ENCODE assay signal across 8 cellular contexts in the genomic region with DNA sequence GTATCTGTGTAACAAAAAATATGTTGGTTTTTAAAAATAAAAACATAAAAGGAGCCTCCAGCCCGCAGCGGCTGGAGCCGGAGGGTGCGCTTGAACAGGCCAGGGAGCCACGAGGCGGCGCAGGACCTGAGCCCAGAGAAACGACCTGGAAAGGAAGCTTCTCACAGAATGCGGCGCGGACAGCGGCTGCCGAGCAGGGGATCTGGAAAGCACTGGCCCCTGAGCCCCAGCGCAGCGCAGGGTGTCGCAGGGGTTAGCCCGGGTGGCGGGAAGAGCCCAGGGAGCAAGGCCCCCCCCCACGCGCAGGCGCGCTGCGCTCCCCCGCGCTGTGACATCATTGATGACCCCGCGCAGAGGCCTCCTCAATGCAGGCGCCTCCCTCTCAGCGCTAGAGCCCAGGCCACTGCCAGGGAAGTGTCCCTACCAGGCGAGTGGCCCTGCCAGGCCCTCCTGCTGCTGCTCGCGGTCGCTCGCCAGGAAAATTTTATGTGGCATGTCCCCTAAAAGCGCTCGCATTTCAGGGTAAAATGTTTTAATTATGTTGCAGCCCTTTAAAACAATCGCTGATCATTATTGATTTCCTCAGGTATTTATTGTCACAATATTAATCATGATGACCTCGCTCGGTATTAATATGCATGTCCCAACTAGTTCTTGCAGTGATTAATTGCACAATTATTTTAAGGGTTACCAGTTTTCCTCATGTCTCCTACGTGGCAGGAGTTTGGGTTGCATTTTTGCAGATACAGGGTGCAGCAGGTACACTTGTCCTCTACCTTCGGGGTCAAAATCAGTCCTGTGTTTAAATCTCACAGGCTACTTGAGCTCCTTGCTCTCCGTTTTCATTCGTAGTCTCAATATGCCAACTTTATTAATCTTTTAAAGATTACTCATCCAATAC.
DNase-seq lines count a peak whose midpoint lies in the region; ATAC-seq and TF ChIP-seq lines count a peak whose summit lies in the region.

No MANE protein-coding gene starts in this region.

- H3K4me3 ChIP-seq in mammary epithelial cell (replicated peaks in 1 of 3; ENCODE audit: insufficient read depth in 1 of 3, low read depth in 2 of 3, low read length in 3 of 3) (peak overlapping the region; percentile 58 to 72 (median 64)), iPS-20b (ENCODE audit: low read length) (peak overlapping the region; percentile 55), skeletal muscle tissue (ENCODE audit: low read length in 3 of 3) (peak overlapping the region; percentile 71 to 76 (median 72))

- TF ChIP-seq CTCF in HFFc6 (IDR thresholded peaks at IDR 0.05) (peak; percentile 73), WTC11 (IDR thresholded peaks at IDR 0.05) (no peak), mammary epithelial cell (conservative IDR thresholded peaks at IDR 0.05 in 1 of 2, IDR thresholded peaks at IDR 0.05 in 1 of 2; ENCODE audit: extremely low read depth in 1 of 2, insufficient read depth in 1 of 2, low read depth in 1 of 2, low read length in 2 of 2) (peak; percentile 38 to 77)

- intact Hi-C loops in mammary epithelial cell (cut with micrococcal nuclease) = loop anchor here (1.0 to 2.0 kb wide), 2 partner anchors 26 to 85 kb away; no protein-coding TSS in a partner anchor

- BruUV-seq in mammary epithelial cell (replicated peaks; lab: Mats Ljungman, UMichigan) = no TSS peak

- dilution Hi-C loops in mammary epithelial cell (cut with HindIII; ENCODE audit: low sequenced_read_pairs) = no loop called here

- CTCF ChIA-PET in WTC11 (lab: Charles Lee) = interaction anchor here (0.7 to 1.7 kb wide), 5 partner anchors 16 to 135 kb away, joined by 3 to 15 read pairs (median 4); no protein-coding TSS in a partner anchor
- CTCF ChIA-PET in mammary epithelial cell (lab: Charles Lee; ENCODE audit: low non-redundant PET) = no interaction called here

- H4K20me1 ChIP-seq in mammary epithelial cell (ENCODE audit: insufficient read depth, low read length) = no peaks in the 10 kb centered on the region

- no peaks in the 10 kb centered on the region for H3K27me3 ChIP-seq in mammary epithelial cell (ENCODE audit: insufficient read depth, low read length)
- no peaks in the 10 kb centered on the region for H3K27me3 ChIP-seq in iPS-20b (ENCODE audit: insufficient read depth, low read length)
- no peaks in the 10 kb centered on the region for H3K27me3 ChIP-seq in skeletal muscle tissue (ENCODE audit: control insufficient read depth in 3 of 3, insufficient read depth in 3 of 3, low read length in 3 of 3)

- peak overlapping the region; percentile 82 for H3K27ac ChIP-seq in mammary epithelial cell (ENCODE audit: insufficient read depth, low read depth, low read length)
- no peak overlapping the region for H3K27ac ChIP-seq in iPS-20b (ENCODE audit: low read length)
- H3K27ac ChIP-seq in skeletal muscle tissue (ENCODE audit: low read depth, low read length) = peak overlapping the region; percentile 91

- H3K36me3 Mint-ChIP-seq in HFFc6 (ENCODE audit: low read depth) (no peaks in the 10 kb centered on the region), WTC11 (0 out of 2 replicates have a peak, but pooled peaks cover 3% of the 10 kb centered on the region)

- POLR2A ChIA-PET in WTC11 (lab: Charles Lee) = interaction anchor here (0.7 kb wide), 1 partner anchor 103 kb away, joined by 3 read pairs; no protein-coding TSS in a partner anchor

- peaks cover 16% of the 10 kb centered on the region for H3K4me1 ChIP-seq in mammary epithelial cell (ENCODE audit: insufficient read depth, low read length)
- H3K4me1 ChIP-seq in iPS-20b (ENCODE audit: insufficient read depth, low read length) = peaks cover 5% of the 10 kb centered on the region; the same call in 1 of the 2 replicates
- peaks cover 4 to 12% (median 7%) of the 10 kb centered on the region in 3 donors for H3K4me1 ChIP-seq in skeletal muscle tissue (ENCODE audit: control insufficient read depth in 3 of 3, insufficient read depth in 3 of 3, low read length in 3 of 3)

- in situ Hi-C loops in mammary epithelial cell (cut with MboI; ENCODE audit: low sequenced_read_pairs in 2 of 2) = no loop called here

- peak overlapping the region; percentile 81 for H3K4me3 Mint-ChIP-seq in HFFc6
- peak overlapping the region; percentile 67 for H3K4me3 Mint-ChIP-seq in WTC11

- H3K36me3 ChIP-seq in mammary epithelial cell (ENCODE audit: insufficient read depth, low read length) (no peaks in the 10 kb centered on the region), iPS-20b (ENCODE audit: insufficient read depth, low read depth, low read length) (no peaks in the 10 kb centered on the region), skeletal muscle tissue (ENCODE audit: control insufficient read depth in 3 of 3, insufficient read depth in 3 of 3, low read length in 3 of 3) (no peaks in the 10 kb centered on the region)

- H3K4me2 ChIP-seq in mammary epithelial cell (ENCODE audit: insufficient read depth, low read depth, low read length) = peak overlapping the region; percentile 100

- H2AFZ ChIP-seq in mammary epithelial cell (ENCODE audit: low read depth, low read length) = peak overlapping the region; percentile 99

- peak; percentile 96 for ATAC-seq in WTC11

- peak overlapping the region; percentile 59 for H3K9ac ChIP-seq in mammary epithelial cell (ENCODE audit: insufficient read depth, low read length)
- peak overlapping the region; percentile 59; the same call in 1 of the 2 replicates for H3K9ac ChIP-seq in iPS-20b (ENCODE audit: low read depth, low read length)
- peak overlapping the region; percentile 73 to 85 (median 83) for H3K9ac ChIP-seq in skeletal muscle tissue (ENCODE audit: low read depth in 1 of 3, low read length in 3 of 3)

- H3K79me2 ChIP-seq in mammary epithelial cell (ENCODE audit: insufficient read depth, low read length) = no peaks in the 10 kb centered on the region

- H3K4me1 Mint-ChIP-seq in HFFc6 (ENCODE audit: low read depth) (peaks cover 13% of the 10 kb centered on the region), WTC11 (peaks cover 25% of the 10 kb centered on the region)

- WGBS in mammary epithelial cell (ENCODE audit: low coverage, missing lambda C conversion rate) = 7% methylated on average over 33 of the region's 43 CpGs

- peak overlapping the region; percentile 55; the same call in 1 of the 2 replicates for H3K27ac Mint-ChIP-seq in HFFc6
- peak overlapping the region; percentile 95 for H3K27ac Mint-ChIP-seq in WTC11

- H3K9me3 Mint-ChIP-seq in HFFc6 = no peaks in the 10 kb centered on the region
- H3K9me3 Mint-ChIP-seq in WTC11 = no peaks in the 10 kb centered on the region

- H3K9me3 ChIP-seq in mammary epithelial cell (replicated peaks; ENCODE audit: insufficient read depth, low read length) = no peaks in the 10 kb centered on the region
- no peaks in the 10 kb centered on the region for H3K9me3 ChIP-seq in iPS-20b (ENCODE audit: insufficient read depth, low read depth, low read length)
- no peaks in the 10 kb centered on the region for H3K9me3 ChIP-seq in skeletal muscle tissue (ENCODE audit: control insufficient read depth in 3 of 3, low read length in 3 of 3)

- H3K27me3 Mint-ChIP-seq in HFFc6 (ENCODE audit: insufficient read depth) (peaks cover 2% of the 10 kb centered on the region; the same call in 1 of the 2 replicates), WTC11 (ENCODE audit: low read depth) (no peaks in the 10 kb centered on the region)

- DNase-seq in GM03348 (ENCODE audit: low spot score) (peak; percentile 98), HFFc6 (peak; percentile 51), NCI-H2029 (lab: John Stamatoyannopoulos, UW) (peak; percentile 81), WTC11 (ENCODE audit: low spot score) (peak; percentile 92), mammary epithelial cell (peak; percentile 70), NK-92 (lab: John Stamatoyannopoulos, UW; ENCODE audit: unreplicated experiment) (no peak)

TF ChIP-seq in WTC11, 78 proteins besides CTCF, POLR2A, EP300 and RAD21 (continues in another document):
- no peak for TF ChIP-seq ZNF671 (CRISPR knock-in tag; IDR thresholded peaks at IDR 0.05)
- TF ChIP-seq, protein P1, sequence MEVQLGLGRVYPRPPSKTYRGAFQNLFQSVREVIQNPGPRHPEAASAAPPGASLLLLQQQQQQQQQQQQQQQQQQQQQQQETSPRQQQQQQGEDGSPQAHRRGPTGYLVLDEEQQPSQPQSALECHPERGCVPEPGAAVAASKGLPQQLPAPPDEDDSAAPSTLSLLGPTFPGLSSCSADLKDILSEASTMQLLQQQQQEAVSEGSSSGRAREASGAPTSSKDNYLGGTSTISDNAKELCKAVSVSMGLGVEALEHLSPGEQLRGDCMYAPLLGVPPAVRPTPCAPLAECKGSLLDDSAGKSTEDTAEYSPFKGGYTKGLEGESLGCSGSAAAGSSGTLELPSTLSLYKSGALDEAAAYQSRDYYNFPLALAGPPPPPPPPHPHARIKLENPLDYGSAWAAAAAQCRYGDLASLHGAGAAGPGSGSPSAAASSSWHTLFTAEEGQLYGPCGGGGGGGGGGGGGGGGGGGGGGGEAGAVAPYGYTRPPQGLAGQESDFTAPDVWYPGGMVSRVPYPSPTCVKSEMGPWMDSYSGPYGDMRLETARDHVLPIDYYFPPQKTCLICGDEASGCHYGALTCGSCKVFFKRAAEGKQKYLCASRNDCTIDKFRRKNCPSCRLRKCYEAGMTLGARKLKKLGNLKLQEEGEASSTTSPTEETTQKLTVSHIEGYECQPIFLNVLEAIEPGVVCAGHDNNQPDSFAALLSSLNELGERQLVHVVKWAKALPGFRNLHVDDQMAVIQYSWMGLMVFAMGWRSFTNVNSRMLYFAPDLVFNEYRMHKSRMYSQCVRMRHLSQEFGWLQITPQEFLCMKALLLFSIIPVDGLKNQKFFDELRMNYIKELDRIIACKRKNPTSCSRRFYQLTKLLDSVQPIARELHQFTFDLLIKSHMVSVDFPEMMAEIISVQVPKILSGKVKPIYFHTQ (CRISPR knock-in tag; IDR thresholded peaks at IDR 0.05) = no peak
- TF ChIP-seq, protein P2, sequence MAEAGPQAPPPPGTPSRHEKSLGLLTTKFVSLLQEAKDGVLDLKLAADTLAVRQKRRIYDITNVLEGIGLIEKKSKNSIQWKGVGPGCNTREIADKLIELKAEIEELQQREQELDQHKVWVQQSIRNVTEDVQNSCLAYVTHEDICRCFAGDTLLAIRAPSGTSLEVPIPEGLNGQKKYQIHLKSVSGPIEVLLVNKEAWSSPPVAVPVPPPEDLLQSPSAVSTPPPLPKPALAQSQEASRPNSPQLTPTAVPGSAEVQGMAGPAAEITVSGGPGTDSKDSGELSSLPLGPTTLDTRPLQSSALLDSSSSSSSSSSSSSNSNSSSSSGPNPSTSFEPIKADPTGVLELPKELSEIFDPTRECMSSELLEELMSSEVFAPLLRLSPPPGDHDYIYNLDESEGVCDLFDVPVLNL (CRISPR knock-in tag; IDR thresholded peaks at IDR 0.05; ENCODE audit: borderline replicate concordance, low read depth) = 0 out of 2 replicates have a peak, but pooled peaks have one; percentile 53
- TF ChIP-seq NR3C1 (CRISPR knock-in tag; conservative IDR thresholded peaks at IDR 0.05; ENCODE audit: low read depth) = no peak
- no peak for TF ChIP-seq RELA (CRISPR knock-in tag; IDR thresholded peaks at IDR 0.05; ENCODE audit: borderline replicate concordance)
- TF ChIP-seq ESRRA (CRISPR knock-in tag; IDR thresholded peaks at IDR 0.05; ENCODE audit: borderline replicate concordance) = no peak
- no peak for TF ChIP-seq JUN (CRISPR knock-in tag; IDR thresholded peaks at IDR 0.05)
